In genomic region chr6:119078449-119079287, GRCh38 we compare ENCODE assay signal across 1 cellular context.
A peak's percentile ranks its signal among the peaks of the same experiment; 100 is the strongest.
TF ChIP-seq lines count a peak whose summit lies in the region.

Gene FAM184A (minus strand): TSS chr6:119078664. CDS start chr6:119078299, 365 bp downstream.

TF ChIP-seq in HepG2, 621 proteins besides CTCF, POLR2A, EP300 and RAD21 (continued from another document and continues in another):
- no peak for TF ChIP-seq E2F2 (CRISPR knock-in tag; IDR thresholded peaks at IDR 0.05; ENCODE audit: borderline replicate concordance)
- TF ChIP-seq ARNT2 (CRISPR knock-in tag; IDR thresholded peaks at IDR 0.05; ENCODE audit: low read depth) = peak; percentile 85
- peak; percentile 47; the same call in 1 of the 2 replicates for TF ChIP-seq GATAD1 (CRISPR knock-in tag; IDR thresholded peaks at IDR 0.05)
- TF ChIP-seq TFDP1 (CRISPR knock-in tag; IDR thresholded peaks at IDR 0.05; ENCODE audit: borderline replicate concordance) = peak; percentile 87
- TF ChIP-seq ZNF34 (CRISPR knock-in tag; IDR thresholded peaks at IDR 0.05; ENCODE audit: borderline replicate concordance) = no peak
- peak; percentile 62; the same call in 1 of the 2 replicates for TF ChIP-seq ZNF431 (CRISPR knock-in tag; IDR thresholded peaks at IDR 0.05; ENCODE audit: borderline replicate concordance, low read depth)
- 0 out of 2 replicates have a peak, but pooled peaks have one; percentile 61 for TF ChIP-seq ZNF224 (CRISPR knock-in tag; IDR thresholded peaks at IDR 0.05)
- no peak for TF ChIP-seq SOX6 (IDR thresholded peaks at IDR 0.05)
- TF ChIP-seq SOX6 (CRISPR knock-in tag; IDR thresholded peaks at IDR 0.05) = peak; percentile 8; the same call in 1 of the 2 replicates
- no peak; the same call in 1 of the 2 replicates for TF ChIP-seq ZMAT3 (CRISPR knock-in tag; conservative IDR thresholded peaks at IDR 0.05)
- peak; percentile 69; the same call in 1 of the 2 replicates for TF ChIP-seq MTF2 (CRISPR knock-in tag; IDR thresholded peaks at IDR 0.05; ENCODE audit: borderline replicate concordance)
- peak; percentile 81; the same call in 1 of the 2 replicates for TF ChIP-seq POGK (CRISPR knock-in tag; conservative IDR thresholded peaks at IDR 0.05)
- TF ChIP-seq ARID4A (CRISPR knock-in tag; IDR thresholded peaks at IDR 0.05; ENCODE audit: borderline replicate concordance) = peak; percentile 60
- TF ChIP-seq ZNF30 (CRISPR knock-in tag; IDR thresholded peaks at IDR 0.05) = peak; percentile 77; the same call in 1 of the 2 replicates
- peak; percentile 45 for TF ChIP-seq FOSL2 (CRISPR knock-in tag; IDR thresholded peaks at IDR 0.05)
- no peak for TF ChIP-seq RARG (CRISPR knock-in tag; IDR thresholded peaks at IDR 0.05; ENCODE audit: low read depth)
- TF ChIP-seq PATZ1 (CRISPR knock-in tag; IDR thresholded peaks at IDR 0.05) = peak; percentile 55
- no peak for TF ChIP-seq ZNF101 (CRISPR knock-in tag; IDR thresholded peaks at IDR 0.05; ENCODE audit: borderline replicate concordance, low read depth)
- TF ChIP-seq MLXIP (CRISPR knock-in tag; IDR thresholded peaks at IDR 0.05; ENCODE audit: borderline replicate concordance) = peak; percentile 39; the same call in 1 of the 2 replicates
- TF ChIP-seq KLF16 (CRISPR knock-in tag; IDR thresholded peaks at IDR 0.05) = 0 out of 4 replicates have a peak, but pooled peaks of 1 of the 2 experiments have one; percentile 43
- peak; percentile 30 for TF ChIP-seq NR0B2 (CRISPR knock-in tag; IDR thresholded peaks at IDR 0.05)
- TF ChIP-seq FOXA3 (CRISPR knock-in tag; IDR thresholded peaks at IDR 0.05) = peak; percentile 27; the same call in 1 of the 2 replicates
- no peak for TF ChIP-seq ELK4 (CRISPR knock-in tag; IDR thresholded peaks at IDR 0.05; ENCODE audit: borderline replicate concordance)
- 0 out of 2 replicates have a peak, but pooled peaks have one; percentile 14 for TF ChIP-seq PHF20 (CRISPR knock-in tag; IDR thresholded peaks at IDR 0.05)
- peak; percentile 41; the same call in 1 of the 2 replicates for TF ChIP-seq ELF3 (CRISPR knock-in tag; IDR thresholded peaks at IDR 0.05)
- peak; percentile 34; the same call in 1 of the 2 replicates for TF ChIP-seq IRX3 (CRISPR knock-in tag; IDR thresholded peaks at IDR 0.05; ENCODE audit: borderline replicate concordance, low read depth)
- TF ChIP-seq FOXO4 (CRISPR knock-in tag; conservative IDR thresholded peaks at IDR 0.05) = 0 out of 2 replicates have a peak, but pooled peaks have one; percentile 89
- peak; percentile 77; the same call in 1 of the 2 replicates for TF ChIP-seq CCDC6 (CRISPR knock-in tag; IDR thresholded peaks at IDR 0.05)
- TF ChIP-seq GMEB1 (CRISPR knock-in tag; IDR thresholded peaks at IDR 0.05; ENCODE audit: borderline replicate concordance) = peak; percentile 42; the same call in 1 of the 2 replicates
- TF ChIP-seq KDM3A (CRISPR knock-in tag; IDR thresholded peaks at IDR 0.05; ENCODE audit: low read depth) = 0 out of 2 replicates have a peak, but pooled peaks have one; percentile 74
- no peak for TF ChIP-seq ZNF18 (CRISPR knock-in tag; IDR thresholded peaks at IDR 0.05; ENCODE audit: insufficient replicate concordance)
- TF ChIP-seq SP2 (CRISPR knock-in tag; IDR thresholded peaks at IDR 0.05) = 0 out of 2 replicates have a peak, but pooled peaks have one; percentile 22
- peak; percentile 60 for TF ChIP-seq ZNF776 (CRISPR knock-in tag; IDR thresholded peaks at IDR 0.05)
- TF ChIP-seq GFI1 (CRISPR knock-in tag; IDR thresholded peaks at IDR 0.05; ENCODE audit: borderline replicate concordance) = peak; percentile 26; the same call in 1 of the 2 replicates
- peak; percentile 39; the same call in 1 of the 2 replicates for TF ChIP-seq RXRB (CRISPR knock-in tag; IDR thresholded peaks at IDR 0.05; ENCODE audit: borderline replicate concordance)
